Comparison of ENCODE assay signal across 26 cellular contexts in the genomic region with DNA sequence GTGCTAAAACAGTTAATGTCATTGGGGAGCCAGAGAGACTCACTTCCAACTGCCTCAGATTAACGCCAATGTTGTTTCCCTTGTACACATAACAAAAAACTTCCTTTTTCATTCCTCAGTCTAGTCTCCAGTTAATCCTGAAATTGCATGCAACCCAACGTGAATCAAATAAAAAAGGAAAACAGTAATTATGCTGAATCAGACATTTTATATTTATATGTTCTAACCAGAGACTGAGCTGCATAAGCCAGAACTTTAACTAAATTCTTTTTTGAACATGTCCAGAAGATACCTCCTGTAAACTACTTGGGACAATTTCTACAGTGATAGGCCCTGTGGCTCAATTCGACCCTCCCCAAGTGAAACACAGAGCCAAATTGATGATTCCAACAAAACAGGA. TPM values are rescaled to one million over a fixed set of nuclear protein-coding genes. Genes with fewer than 3 reads are reported as not detected.
DNase-seq lines count a peak whose midpoint lies in the region; ATAC-seq, FAIRE-seq and TF ChIP-seq lines count a peak whose summit lies in the region.
"Had no signal": no experiment of that assay in that cellular context is flagged by ENCODE, and none has a peak within 500 bp of the region (broad histone marks: within the 10 kb centered on the region; RNA-seq: fewer than 3 reads in every experiment).

No MANE protein-coding gene starts in this region.

- no peaks in the 10 kb centered on the region for H3K9me3 Mint-ChIP-seq in activated T-helper 2 cell treated with anti-CD3 and anti-CD28 coated beads, Interferon-gamma antibody, Interleukin-2, Interleukin-4, amounts not matched to agents 10 μg/mL and 5 μg/mL and 100 μg/mL, durations not matched to agents 14 hours and 24 hours and 36 hours
- H3K9me3 Mint-ChIP-seq: CD4-positive, alpha-beta T cell had no signal

- 4% methylated on average over 3 of the region's 3 CpGs for WGBS in HepG2 (ENCODE audit: low lambda C conversion rate)
- 40% methylated on average over 3 of the region's 3 CpGs for WGBS in right lobe of liver (ENCODE audit: insufficient coverage, low coverage, low lambda C conversion rate, missing lambda C conversion rate)

- H3K36me3 Mint-ChIP-seq in activated T-helper 2 cell treated with anti-CD3 and anti-CD28 coated beads, Interferon-gamma antibody, Interleukin-2, Interleukin-4, amounts not matched to agents 10 μg/mL and 5 μg/mL and 100 μg/mL, durations not matched to agents 14 hours and 24 hours and 36 hours (ENCODE audit: low read depth), result no peaks in the 10 kb centered on the region

- H3K9me3 ChIP-seq in HepG2 (ENCODE audit: low read length) (no peaks in the 10 kb centered on the region), right lobe of liver (no peaks in the 10 kb centered on the region), adipocyte (ENCODE audit: control insufficient read depth, low read length) (no peaks in the 10 kb centered on the region), iPS-20b (ENCODE audit: insufficient read depth, low read depth, low read length) (no peaks in the 10 kb centered on the region)

- ATAC-seq in HepG2, result no peak
- no peak for ATAC-seq in right lobe of liver
- no peak for ATAC-seq in GM18517 (IDR thresholded peaks at IDR 0.05; ENCODE audit: unreplicated experiment)
- ATAC-seq in GM21360 (IDR thresholded peaks at IDR 0.05; ENCODE audit: unreplicated experiment), result no peak
- ATAC-seq: Panc1 had no signal

- H3K36me3 ChIP-seq in HepG2 (replicated peaks in 1 of 2; ENCODE audit: control insufficient read depth in 1 of 2, insufficient read depth in 2 of 2, low read length in 2 of 2) (no peaks in the 10 kb centered on the region), right lobe of liver (no peaks in the 10 kb centered on the region), adipocyte (ENCODE audit: control insufficient read depth, insufficient read depth, low read length, severe bottlenecking) (no peaks in the 10 kb centered on the region), iPS-20b (ENCODE audit: insufficient read depth, low read depth, low read length) (peaks cover 66% of the 10 kb centered on the region)
- H3K36me3 ChIP-seq: BLaER1 treated with 17β-estradiol and CSF1 and Interleukin-3, amounts not matched to agents 10 nM and 100 nM had no signal

- no peak overlapping the region for H3K4me3 Mint-ChIP-seq in activated T-helper 2 cell treated with anti-CD3 and anti-CD28 coated beads, Interferon-gamma antibody, Interleukin-2, Interleukin-4, amounts not matched to agents 10 μg/mL and 5 μg/mL and 100 μg/mL, durations not matched to agents 14 hours and 24 hours and 36 hours (ENCODE audit: low read depth)
- H3K4me3 Mint-ChIP-seq: CD4-positive, alpha-beta T cell had no signal

- POLR2A ChIA-PET in HepG2 (lab: Yijun Ruan, JAX), result no interaction called here

- H3K4me2 ChIP-seq in HepG2 (ENCODE audit: low read depth, low read length), result no peak overlapping the region
- H3K4me2 ChIP-seq: BLaER1 treated with 17β-estradiol and CSF1 and Interleukin-3, amounts not matched to agents 10 nM and 100 nM; KMS-11 had no signal

- H3K27ac ChIP-seq in HepG2 (ENCODE audit: extremely low read length, insufficient read depth, low read length) (no peak overlapping the region), right lobe of liver (no peak overlapping the region), iPS-20b (ENCODE audit: low read length) (no peak overlapping the region)
- H3K27ac ChIP-seq: 22Rv1; BLaER1 treated with 17β-estradiol and CSF1 and Interleukin-3, amounts not matched to agents 10 nM and 100 nM; HL-60; KMS-11; SK-N-MC had no signal

- H3K4me3 ChIP-seq in HepG2 (replicated peaks in 1 of 3; ENCODE audit: insufficient read depth in 1 of 3, low read depth in 2 of 3, low read length in 3 of 3) (no peak overlapping the region), right lobe of liver (no peak overlapping the region), adipocyte (ENCODE audit: low read length) (peak overlapping the region; percentile 88), iPS-20b (ENCODE audit: low read length) (peak overlapping the region; percentile 93; the same call in 1 of the 2 replicates)
- H3K4me3 ChIP-seq: BLaER1 treated with 17β-estradiol and CSF1 and Interleukin-3, amounts not matched to agents 10 nM and 100 nM; SK-N-MC had no signal

- FAIRE-seq in HepG2 (lab: Jason Lieb, UNC), result no peak
- FAIRE-seq: D721Med, GM18507 had no signal

- no peaks in the 10 kb centered on the region for H4K20me1 ChIP-seq in HepG2 (ENCODE audit: insufficient read depth, low read length)

- TF ChIP-seq POLR2A in HepG2 (IDR thresholded peaks at IDR 0.05; ENCODE audit: insufficient read depth in 1 of 2, low read depth in 2 of 2, low read length in 2 of 2) (no peak), right lobe of liver (IDR thresholded peaks at IDR 0.05) (no peak)

- no peak overlapping the region for H2AFZ ChIP-seq in HepG2 (ENCODE audit: low read length)

- intact Hi-C loops in HepG2 (cut with micrococcal nuclease; ENCODE audit: unreplicated experiment), result no loop called here
- intact Hi-C loops in right lobe of liver (cut with DNase I), result no loop called here
- intact Hi-C loops in activated T-helper 2 cell treated with anti-CD3 and anti-CD28 coated beads, Interferon-gamma antibody, Interleukin-2, Interleukin-4, amounts not matched to agents 10 μg/mL and 5 μg/mL and 100 μg/mL, durations not matched to agents 14 hours and 24 hours and 36 hours (cut with micrococcal nuclease), result loop anchor here (10.0 kb wide), 1 partner anchor 456 kb away; a partner anchor contains a TSS

- no peaks in the 10 kb centered on the region for H3K79me2 ChIP-seq in HepG2 (ENCODE audit: insufficient read depth, low read length)

- H3K4me1 ChIP-seq in HepG2 (ENCODE audit: insufficient read depth, low read length), result no peaks in the 10 kb centered on the region
- no peaks in the 10 kb centered on the region for H3K4me1 ChIP-seq in right lobe of liver
- peaks cover 21% of the 10 kb centered on the region for H3K4me1 ChIP-seq in adipocyte (ENCODE audit: control insufficient read depth, insufficient read depth, low read length)
- peaks cover 21% of the 10 kb centered on the region for H3K4me1 ChIP-seq in iPS-20b (ENCODE audit: insufficient read depth, low read length)

- H3K27me3 ChIP-seq in HepG2 (ENCODE audit: control insufficient read depth in 1 of 2, insufficient read depth in 2 of 2, low read length in 2 of 2), result peaks cover under 1 to 2% of the 10 kb centered on the region in 2 experiments; a peak in 1 of 5 replicates
- H3K27me3 ChIP-seq in right lobe of liver, result no peaks in the 10 kb centered on the region
- no peaks in the 10 kb centered on the region for H3K27me3 ChIP-seq in adipocyte (replicated peaks; ENCODE audit: control insufficient read depth, insufficient read depth, low read length)
- no peaks in the 10 kb centered on the region for H3K27me3 ChIP-seq in iPS-20b (ENCODE audit: insufficient read depth, low read length)

- H3K9ac ChIP-seq in HepG2 (ENCODE audit: insufficient read depth, low read depth, low read length) (no peak overlapping the region), adipocyte (ENCODE audit: low read length) (peak overlapping the region; percentile 43), iPS-20b (ENCODE audit: low read depth, low read length) (no peak overlapping the region; the same call in 1 of the 2 replicates)
- H3K9ac ChIP-seq: BLaER1 treated with 17β-estradiol and CSF1 and Interleukin-3, amounts not matched to agents 10 nM and 100 nM; KMS-11 had no signal

- H3K27ac Mint-ChIP-seq in activated T-helper 2 cell treated with anti-CD3 and anti-CD28 coated beads, Interferon-gamma antibody, Interleukin-2, Interleukin-4, amounts not matched to agents 10 μg/mL and 5 μg/mL and 100 μg/mL, durations not matched to agents 14 hours and 24 hours and 36 hours, result no peak overlapping the region
- H3K27ac Mint-ChIP-seq: CD4-positive, alpha-beta T cell had no signal

- CTCF ChIA-PET in HepG2 (lab: Yijun Ruan, JAX; ENCODE audit: low intra/inter-chr PET ratio, low total read pairs), result no interaction called here

- H3K4me1 Mint-ChIP-seq in activated T-helper 2 cell treated with anti-CD3 and anti-CD28 coated beads, Interferon-gamma antibody, Interleukin-2, Interleukin-4, amounts not matched to agents 10 μg/mL and 5 μg/mL and 100 μg/mL, durations not matched to agents 14 hours and 24 hours and 36 hours (ENCODE audit: low read depth), result peaks cover 3% of the 10 kb centered on the region

- no peak for TF ChIP-seq RAD21 in HepG2 (CRISPR knock-in tag; IDR thresholded peaks at IDR 0.05)

- no peak for TF ChIP-seq EP300 in HepG2 (IDR thresholded peaks at IDR 0.05; ENCODE audit: low read depth in 2 of 2, low read length in 2 of 2)
- no peak for TF ChIP-seq EP300 in HepG2 (CRISPR knock-in tag; IDR thresholded peaks at IDR 0.05; ENCODE audit: borderline replicate concordance)

- TF ChIP-seq CTCF in HepG2 (CRISPR knock-in tag; IDR thresholded peaks at IDR 0.05) (no peak), right lobe of liver (IDR thresholded peaks at IDR 0.05) (no peak)

- peaks cover 27% of the 10 kb centered on the region for H3K27me3 Mint-ChIP-seq in activated T-helper 2 cell treated with anti-CD3 and anti-CD28 coated beads, Interferon-gamma antibody, Interleukin-2, Interleukin-4, amounts not matched to agents 10 μg/mL and 5 μg/mL and 100 μg/mL, durations not matched to agents 14 hours and 24 hours and 36 hours (ENCODE audit: low read depth)

- in situ Hi-C loops in HepG2 (cut with HindIII; ENCODE audit: extremely low pct_ligation_motif_present, low pct_unique_long_range_greater_than_20kb), result no loop called here

- no peak for DNase-seq in HepG2 (ENCODE audit: low spot score)
- DNase-seq in right lobe of liver, result no peak
- DNase-seq in adipocyte (ENCODE audit: low read depth), result no peak
- DNase-seq in activated T-helper 2 cell treated with anti-CD3 and anti-CD28 coated beads, Interferon-gamma antibody, Interleukin-2, Interleukin-4, amounts not matched to agents 10 μg/mL and 5 μg/mL and 100 μg/mL, durations not matched to agents 14 hours and 24 hours and 36 hours (ENCODE audit: low spot score), result no peak
- DNase-seq in Kasumi-1 (lab: John Stamatoyannopoulos, UW), result no peak
- DNase-seq: AML-193; CD4-positive, alpha-beta T cell; NCI-H1048; NCI-H1417; NCI-H1694; NCI-H2029 treated with DMSO at 0.1 percent for 48 hours; NCI-H446 treated with DMSO at 0.1 percent for 48 hours; NCI-H526; NCI-H82; SHP77 treated with DMSO at 0.1 percent for 48 hours had no signal

- BruUV-seq in HepG2 (replicated peaks; lab: Mats Ljungman, UMichigan), result no TSS peak

RNA-seq across cellular contexts. Expression of a gene that starts 4.7 kb away (rescaled TPM):
- total RNA-seq in HepG2 (2016; rRNA removed; fragmentation: Illumina TruSeq; extraction: Trizol) (0.14 and 0.29 TPM in 2 replicates), right lobe of liver (1 to 10 TPM in 4 of 6 experiments, under 1 TPM in 2; 0.88 to 2.3 (median 1.2) TPM)
- total RNA-seq in HepG2 (2016; cell fraction: cytosol; rRNA removed; fragmentation: Illumina TruSeq; extraction: Trizol; ENCODE audit: low read depth), result 0.10 TPM in 1 of 2 replicates, not detected in the other
- total RNA-seq in HepG2 (2016; cell fraction: insoluble cytoplasmic fraction; rRNA removed; fragmentation: Illumina TruSeq; extraction: Trizol), result 0.12 and 0.26 TPM in 2 replicates
- 0.03 and 0.07 TPM in 2 replicates for total RNA-seq in HepG2 (2016; cell fraction: membrane; rRNA removed; fragmentation: Illumina TruSeq; extraction: Trizol)
- total RNA-seq in HepG2 (2016; cell fraction: nucleus; rRNA removed; fragmentation: Illumina TruSeq; extraction: Trizol), result 0.16 and 0.34 TPM in 2 replicates
- 0.38 and 0.68 TPM in 2 replicates for polyA plus RNA-seq in HepG2 (2011; rRNA removed)
- 0.31 and 0.58 TPM in 2 replicates for polyA plus RNA-seq in HepG2 (2011; cell fraction: cytosol; rRNA removed)
- polyA plus RNA-seq in HepG2 (2011; cell fraction: nucleus; rRNA removed), result 0.16 and 0.18 TPM in 2 replicates
- 0.51 and 0.52 TPM in 2 replicates for polyA plus RNA-seq in HepG2 (2012)
- polyA plus RNA-seq in HepG2 (2016; cell fraction: cytosol; fragmentation: Illumina TruSeq; extraction: Trizol; ENCODE audit: low read depth), result 0.02 TPM in 1 of 2 replicates, not detected in the other
- 0.17 and 0.24 TPM in 2 replicates for polyA plus RNA-seq in HepG2 (2016; cell fraction: insoluble cytoplasmic fraction; fragmentation: Illumina TruSeq; extraction: Trizol; ENCODE audit: low read depth)
- polyA plus RNA-seq in HepG2 (2016; cell fraction: membrane; fragmentation: Illumina TruSeq; extraction: Trizol; ENCODE audit: low read depth), result 0.03 and 0.05 TPM in 2 replicates
- 0.35 and 0.38 TPM in 2 replicates for polyA plus RNA-seq in HepG2 (2016; cell fraction: nucleus; fragmentation: Illumina TruSeq; extraction: Trizol; ENCODE audit: insufficient read depth, low read depth)
- 0.48 TPM in 1 of 2 replicates, not detected in the other for polyA minus RNA-seq in HepG2 (2011; rRNA and poly(A)+ RNA removed; ENCODE audit: low replicate concordance)
- polyA minus RNA-seq in HepG2 (2011; cell fraction: cytosol; rRNA and poly(A)+ RNA removed), result 0.35 and 0.79 TPM in 2 replicates
- polyA minus RNA-seq in HepG2 (2011; cell fraction: nucleus; rRNA and poly(A)+ RNA removed), result 0.26 and 0.50 TPM in 2 replicates
- total RNA-seq in activated T-helper 2 cell treated with anti-CD3 and anti-CD28 coated beads, Interferon-gamma antibody, Interleukin-2, Interleukin-4, amounts not matched to agents 10 μg/mL and 5 μg/mL and 100 μg/mL, durations not matched to agents 14 hours and 24 hours and 36 hours, result not detected in 2 replicates
- total RNA-seq: CD4-positive, alpha-beta T cell had no signal

Comparison
In these comparisons a context has a peak if more than half of its experiments do, and no peak if none do; other contexts are left out.
1. H3K4me3 ChIP-seq: peak in adipocyte (single experiment) and iPS-20b (single experiment); none in HepG2 (0 of 3) and right lobe of liver (0 of 3).